ENCODE assay signal across 23 cellular contexts in genomic region chr6:563863-564262, GRCh38.
"Had no signal": no experiment of that assay in that cellular context is flagged by ENCODE, and none has a peak within 500 bp of the region (broad histone marks: within the 10 kb centered on the region; RNA-seq: fewer than 3 reads in every experiment).

No MANE protein-coding gene starts in this region.

- H3K4me3 ChIP-seq: MG63, SJSA1, SK-N-MC had no signal

- H3K36me3 ChIP-seq: MG63 had no signal

- H3K27me3 ChIP-seq: MG63, SJSA1 had no signal

- FAIRE-seq: RCC 7860 had no signal

- DNase-seq: Karpas-422, KG1, MG63, NCI-H1092, NCI-H1105 treated with DMSO at 0.1 percent for 48 hours, NCI-H1417 treated with DMSO at 0.1 percent for 48 hours, NCI-H146, NCI-H1694 treated with DMSO at 0.1 percent for 48 hours, NCI-H1930, NCI-H2081, NCI-H2171, NCI-H226, NCI-H446, NCI-H510A, NCI-H524 treated with DMSO at 0.1 percent for 48 hours, NCI-H69, NCI-H774, Right ventricle myocardium superior, RPMI8226, SIG-M5 had no signal

- H3K9me3 ChIP-seq: MG63, SJSA1 had no signal

- H3K27ac ChIP-seq: SJSA1, SK-N-MC had no signal
